10 cellular contexts compared by ENCODE assay signal in genomic region chr6:69841862-69842261, GRCh38. TPM values are rescaled to one million over a fixed set of nuclear protein-coding genes. Genes with fewer than 3 reads are reported as not detected.
"Had no signal": no experiment of that assay in that cellular context is flagged by ENCODE, and none has a peak within 500 bp of the region (broad histone marks: within the 10 kb centered on the region; RNA-seq: fewer than 3 reads in every experiment).

No MANE protein-coding gene starts in this region.

- H3K27ac ChIP-seq: GM23248 had no signal

- H2AFZ ChIP-seq: GM23248 had no signal

- H3K9ac ChIP-seq: GM23248 had no signal

- H3K4me1 ChIP-seq: HAP-1 had no signal

- ATAC-seq: HCT116, K562 had no signal

- H3K4me3 Mint-ChIP-seq: HFFc6 had no signal

- H3K27ac Mint-ChIP-seq: HFFc6 had no signal

- H3K9me3 Mint-ChIP-seq: HFFc6 had no signal

- DNase-seq: GM23248, GOT3, H7, HFFc6, IMR-90, KG1 had no signal

- H3K4me3 ChIP-seq: GM23248, HAP-1, K562 had no signal

RNA-seq across cellular contexts. Expression of gene COL19A1, which starts 24.5 kb away (rescaled TPM):
- total RNA-seq: GM23248, H7, HFFc6, HT-29, K562 had no signal
- polyA plus RNA-seq: GM23248, IMR-90, K562 had no signal
